In genomic region chr19:18666304-18666703, GRCh38 we compare ENCODE assay signal across 11 cellular contexts. TPM values are rescaled to one million over a fixed set of nuclear protein-coding genes. Genes with fewer than 3 reads are reported as not detected.
"Had no signal": no experiment of that assay in that cellular context is flagged by ENCODE, and none has a peak within 500 bp of the region (broad histone marks: within the 10 kb centered on the region; RNA-seq: fewer than 3 reads in every experiment).

No MANE protein-coding gene starts in this region.

- H3K27me3 Mint-ChIP-seq: activated CD4-positive, alpha-beta T cell treated with anti-CD3 and anti-CD28 coated beads, Interleukin-2, amount 10 ng/mL, durations not matched to agents 7 days and 5 days; activated naive CD4-positive, alpha-beta T cell treated with anti-CD3 and anti-CD28 coated beads, Interleukin-2, amount 50 U/mL, for 24 hours had no signal

- DNase-seq: activated CD4-positive, alpha-beta T cell treated with anti-CD3 and anti-CD28 coated beads, Interleukin-2, amount 10 ng/mL, durations not matched to agents 7 days and 5 days; activated CD4-positive, CD25-positive, alpha-beta regulatory T cell; activated CD8-positive, alpha-beta memory T cell treated with anti-CD3 and anti-CD28 coated beads for 24 hours; brain microvascular endothelial cell; heart right ventricle; nephron progenitor cell; psoas muscle; stimulated activated CD4-positive, alpha-beta T cell treated with anti-CD3 and anti-CD28 coated beads, Interleukin-15, amount 100 ng/mL, for 24 hours; stimulated activated CD4-positive, alpha-beta T cell treated with anti-CD3 and anti-CD28 coated beads, Interleukin-4, amount 100 ng/mL, for 24 hours; T-helper 2 cell had no signal

- H3K36me3 Mint-ChIP-seq: activated naive CD4-positive, alpha-beta T cell treated with anti-CD3 and anti-CD28 coated beads, Interleukin-2, amount 50 U/mL, for 24 hours had no signal

- H3K9me3 Mint-ChIP-seq: activated CD4-positive, alpha-beta T cell treated with anti-CD3 and anti-CD28 coated beads, Interleukin-2, amount 10 ng/mL, durations not matched to agents 7 days and 5 days; activated naive CD4-positive, alpha-beta T cell treated with anti-CD3 and anti-CD28 coated beads, Interleukin-2, amount 50 U/mL, for 24 hours; nephron progenitor cell had no signal

- H3K4me3 Mint-ChIP-seq: activated CD4-positive, alpha-beta T cell treated with anti-CD3 and anti-CD28 coated beads, Interleukin-2, amount 10 ng/mL, durations not matched to agents 7 days and 5 days; activated naive CD4-positive, alpha-beta T cell treated with anti-CD3 and anti-CD28 coated beads, Interleukin-2, amount 50 U/mL, for 24 hours; nephron progenitor cell had no signal

- H3K27me3 ChIP-seq: brain microvascular endothelial cell, heart right ventricle had no signal

- H3K4me3 ChIP-seq: heart right ventricle, psoas muscle had no signal

- H3K9me3 ChIP-seq: heart right ventricle, psoas muscle had no signal

- H3K27ac ChIP-seq: brain microvascular endothelial cell, heart right ventricle had no signal

RNA-seq across cellular contexts. Expression of gene CRLF1, which starts 59.7 kb away (rescaled TPM):
- total RNA-seq: activated CD4-positive, alpha-beta T cell treated with anti-CD3 and anti-CD28 coated beads, Interleukin-2, amount 10 ng/mL, durations not matched to agents 7 days and 5 days had no signal
